In genomic region chr6:118935331-118935668, GRCh38 we compare ENCODE assay signal across 8 cellular contexts. TPM values are rescaled to one million over a fixed set of nuclear protein-coding genes. Genes with fewer than 3 reads are reported as not detected.
A peak's percentile ranks its signal among the peaks of the same experiment; 100 is the strongest.
DNase-seq lines count a peak whose midpoint lies in the region; ATAC-seq and TF ChIP-seq lines count a peak whose summit lies in the region.

No MANE protein-coding gene starts in this region.

- POLR2A ChIA-PET in BJ (lab: Charles Lee) = no interaction called here

- no peak for DNase-seq in BJ (ENCODE audit: low read depth)
- no peak for DNase-seq in NB4 (ENCODE audit: low read depth)
- no peak for DNase-seq in skeletal muscle cell (ENCODE audit: low read depth)
- DNase-seq in NCI-H2171 (lab: John Stamatoyannopoulos, UW) = no peak
- no peak for DNase-seq in NOMO-1 treated with DMSO at 0.1 percent for 48 hours (lab: John Stamatoyannopoulos, UW; ENCODE audit: unreplicated experiment)
- no peak for DNase-seq in islet precursor cell

- no peak for TF ChIP-seq POLR2A in NB4 (IDR thresholded peaks at IDR 0.05; ENCODE audit: extremely low read depth, insufficient read length)

- WGBS in esophagus, 2 donors = 28 to 34% methylated on average over 1 of the region's 1 CpG

- no peaks in the 10 kb centered on the region for H3K9me3 ChIP-seq in esophagus (ENCODE audit: control insufficient read depth in 2 of 2, insufficient read depth in 1 of 2, low read depth in 1 of 2, low read length in 1 of 2)

- peak overlapping the region; percentile 54 for H3K4me3 ChIP-seq in BJ (ENCODE audit: low read depth, low read length)
- peak overlapping the region; percentile 80 for H3K4me3 ChIP-seq in NB4 (ENCODE audit: low read depth, low read length)
- peak overlapping the region; percentile 72 to 87 for H3K4me3 ChIP-seq in esophagus (ENCODE audit: low read depth in 1 of 2, low read length in 2 of 2)
- H3K4me3 ChIP-seq in skeletal muscle cell (ENCODE audit: low read depth, low read length) = peak overlapping the region; percentile 89

- peak overlapping the region; percentile 92 to 93 for H3K27ac ChIP-seq in esophagus (ENCODE audit: low read depth in 2 of 2, low read length in 1 of 2)

- ATAC-seq in GM21390 (IDR thresholded peaks at IDR 0.05; ENCODE audit: unreplicated experiment) = peak; percentile 9

- no peaks in the 10 kb centered on the region for H3K27me3 ChIP-seq in BJ (ENCODE audit: control insufficient read depth, insufficient read depth, low read length)
- no peaks in the 10 kb centered on the region for H3K27me3 ChIP-seq in esophagus (ENCODE audit: control insufficient read depth in 1 of 2, insufficient read depth in 2 of 2, low read length in 2 of 2)

- CTCF ChIA-PET in BJ (lab: Yijun Ruan, JAX) = interaction anchor here (0.6 to 1.0 kb wide), 3 partner anchors 44 to 194 kb away, joined by 3 to 4 read pairs (median 3); no protein-coding TSS in a partner anchor

- H3K4me1 ChIP-seq in esophagus (ENCODE audit: control insufficient read depth in 2 of 2, insufficient read depth in 2 of 2, low read length in 1 of 2) = no peaks in the 10 kb centered on the region

- TF ChIP-seq CTCF in BJ (IDR thresholded peaks at IDR 0.05; ENCODE audit: insufficient read depth, low read depth, low read length) (no peak), NB4 (IDR thresholded peaks at IDR 0.05; ENCODE audit: low read depth, low read length) (no peak)

- H3K36me3 ChIP-seq in BJ (ENCODE audit: control insufficient read depth, insufficient read depth, low read length) (no peaks in the 10 kb centered on the region), esophagus (ENCODE audit: control insufficient read depth in 2 of 2, insufficient read depth in 2 of 2, low read length in 1 of 2) (no peaks in the 10 kb centered on the region)

RNA-seq across cellular contexts. Expression of gene MCM9, which starts 0.3 kb away (rescaled TPM):
- polyA plus RNA-seq in BJ (2011; rRNA removed) = 1.7 and 1.9 TPM in 2 replicates
- polyA minus RNA-seq in BJ (2011; rRNA and poly(A)+ RNA removed) = 6.2 and 8.9 TPM in 2 replicates
- 1 to 10 TPM; 3.7 to 5.2 TPM for polyA plus RNA-seq in esophagus

RNA-seq across cellular contexts. Expression of gene ASF1A, which starts 41.3 kb away (rescaled TPM):
- polyA plus RNA-seq in BJ (2011; rRNA removed) (12.4 and 14.0 TPM in 2 replicates), esophagus (10 to 100 TPM in 1 of 2 donors, 1 to 10 TPM in 1; 8.4 to 14.5 TPM)
- polyA minus RNA-seq in BJ (2011; rRNA and poly(A)+ RNA removed) = 3.8 and 3.9 TPM in 2 replicates
